Comparison of ENCODE assay signal across 8 cellular contexts in the genomic region with DNA sequence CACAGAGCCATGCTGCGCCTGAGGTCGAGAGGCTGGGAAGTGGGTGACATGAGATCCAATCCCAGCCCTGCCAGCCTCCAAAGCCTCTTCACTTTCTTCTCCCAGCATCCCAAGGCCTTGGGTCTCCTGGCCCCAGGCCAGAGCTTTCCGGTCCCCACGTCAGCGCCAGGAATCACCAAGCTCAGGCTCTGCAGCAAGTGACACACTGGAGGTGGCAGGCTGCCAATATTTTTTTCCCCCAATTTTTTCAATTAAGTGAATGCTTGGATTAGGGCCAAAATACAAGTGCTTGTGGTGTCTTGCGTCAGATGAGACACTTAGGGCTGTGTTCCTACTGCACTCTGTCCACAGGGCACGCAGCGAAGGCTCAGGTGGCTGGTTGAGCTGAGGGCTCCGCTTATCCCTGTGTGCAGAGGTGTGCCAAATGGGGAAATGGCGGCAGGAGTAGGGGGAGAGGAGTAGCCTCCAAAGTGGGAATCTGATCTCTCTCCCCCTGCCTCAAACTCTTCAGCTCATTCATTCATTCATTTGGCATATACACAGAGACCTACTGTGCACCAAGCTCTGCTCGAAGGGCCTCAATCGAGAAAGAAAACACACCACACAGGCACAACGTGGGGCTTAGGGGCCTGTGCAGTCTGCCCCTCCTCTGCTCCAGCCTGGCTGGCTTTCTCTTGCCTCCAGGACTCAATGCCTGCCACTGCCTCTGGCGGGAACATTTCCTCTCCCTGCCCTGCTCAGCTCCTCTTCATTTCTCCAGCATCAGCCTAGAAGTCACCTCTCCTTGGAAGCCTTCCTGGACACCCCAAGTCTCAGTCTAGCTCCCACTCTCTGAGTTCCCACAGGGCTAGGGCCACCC. TPM values are rescaled to one million over a fixed set of nuclear protein-coding genes. Genes with fewer than 3 reads are reported as not detected.
DNase-seq lines count a peak whose midpoint lies in the region; TF ChIP-seq lines count a peak whose summit lies in the region.

No MANE protein-coding gene starts in this region.

- peak overlapping the region; percentile 52 for H3K27ac ChIP-seq in left ventricle myocardium inferior (replicated peaks)
- peak overlapping the region; percentile 84 for H3K27ac ChIP-seq in temporal lobe (ENCODE audit: low read depth, low read length)
- no peak overlapping the region for H3K27ac ChIP-seq in effector memory CD4-positive, alpha-beta T cell (ENCODE audit: insufficient read depth, low read length, poor library complexity, severe bottlenecking)

- H3K36me3 ChIP-seq in left ventricle myocardium inferior: no peaks in the 10 kb centered on the region
- H3K36me3 ChIP-seq in effector memory CD4-positive, alpha-beta T cell (ENCODE audit: control insufficient read depth, insufficient read depth, low read length): no peaks in the 10 kb centered on the region

- H3K27me3 ChIP-seq in left ventricle myocardium inferior (ENCODE audit: low read depth): no peaks in the 10 kb centered on the region
- no peaks in the 10 kb centered on the region for H3K27me3 ChIP-seq in effector memory CD4-positive, alpha-beta T cell (replicated peaks; ENCODE audit: control insufficient read depth, insufficient read depth, low read length, poor library complexity, severe bottlenecking)

- DNase-seq in NCI-H1092 (lab: John Stamatoyannopoulos, UW) (peak; percentile 80), T1000 (lab: John Stamatoyannopoulos, UW) (peak; percentile 33), left ventricle myocardium inferior (peak; percentile 63), SIG-M5 treated with dmso at 0.1 percent for 504 hours (lab: John Stamatoyannopoulos, UW; ENCODE audit: unreplicated experiment) (no peak), NCI-H1930 (lab: John Stamatoyannopoulos, UW) (no peak)
- no peak for DNase-seq in effector memory CD4-positive, alpha-beta T cell
- DNase-seq in stimulated activated CD4-positive, alpha-beta T cell treated with anti-CD3 and anti-CD28 coated beads, Interleukin-12 subunit alpha, Interleukin-12 subunit beta, amount 100 ng/mL, for 4 hours: no peak

- H3K4me3 ChIP-seq in left ventricle myocardium inferior: no peak overlapping the region
- no peak overlapping the region for H3K4me3 ChIP-seq in effector memory CD4-positive, alpha-beta T cell (ENCODE audit: insufficient read depth, low read depth, low read length, poor library complexity, severe bottlenecking)

- H3K9me3 ChIP-seq in left ventricle myocardium inferior (replicated peaks): no peaks in the 10 kb centered on the region
- no peaks in the 10 kb centered on the region for H3K9me3 ChIP-seq in effector memory CD4-positive, alpha-beta T cell (ENCODE audit: control insufficient read depth, low read length)

- peaks cover 30% of the 10 kb centered on the region for H3K4me1 ChIP-seq in left ventricle myocardium inferior
- H3K4me1 ChIP-seq in effector memory CD4-positive, alpha-beta T cell (ENCODE audit: control insufficient read depth, insufficient read depth, low read length, poor library complexity, severe bottlenecking): no peaks in the 10 kb centered on the region

- TF ChIP-seq CTCF in left ventricle myocardium inferior (IDR thresholded peaks at IDR 0.05; ENCODE audit: borderline replicate concordance): no peak

- intact Hi-C loops in left ventricle myocardium inferior (cut with micrococcal nuclease): no loop called here

RNA-seq across cellular contexts. Expression of gene SH3PXD2B, which starts 16.7 kb away (rescaled TPM):
- total RNA-seq in left ventricle myocardium inferior: 5.2 TPM
- 13.8 TPM for total RNA-seq in temporal lobe

Comparison
In these comparisons a context has a peak if more than half of its experiments do, and no peak if none do; other contexts are left out.
1. DNase-seq: peak in NCI-H1092 (single experiment), T1000 (single experiment) and left ventricle myocardium inferior (single experiment); none in effector memory CD4-positive, alpha-beta T cell (0 of 3), SIG-M5 treated with dmso at 0.1 percent for 504 hours (single experiment), stimulated activated CD4-positive, alpha-beta T cell treated with anti-CD3 and anti-CD28 coated beads, Interleukin-12 subunit alpha, Interleukin-12 subunit beta, amount 100 ng/mL, for 4 hours (single experiment) and NCI-H1930 (0 of 2).